In genomic region chr1:14390816-14391215, GRCh38 we compare ENCODE assay signal across 26 cellular contexts.
DNase-seq lines count a peak whose midpoint lies in the region; TF ChIP-seq lines count a peak whose summit lies in the region.
"Had no signal": no experiment of that assay in that cellular context is flagged by ENCODE, and none has a peak within 500 bp of the region (broad histone marks: within the 10 kb centered on the region; RNA-seq: fewer than 3 reads in every experiment).

No MANE protein-coding gene starts in this region.

- DNase-seq in NCI-H1417 (lab: John Stamatoyannopoulos, UW) (peak in 2 of 3 experiments; percentile 8 to 24), NCI-H1417 treated with DMSO at 0.1 percent for 48 hours (lab: John Stamatoyannopoulos, UW) (no peak), LHCN-M2 (ENCODE audit: low read depth) (peak; percentile 55), NCI-H2171 treated with DMSO at 0.1 percent for 48 hours (lab: John Stamatoyannopoulos, UW) (peak; percentile 41), esophagus muscularis mucosa (ENCODE audit: extremely low spot score) (peak; percentile 70), T1000 (lab: John Stamatoyannopoulos, UW) (no peak), SKM-1 (lab: John Stamatoyannopoulos, UW; ENCODE audit: unreplicated experiment) (no peak), uterus (no peak)
- DNase-seq: activated CD8-positive, alpha-beta memory T cell treated with anti-CD3 and anti-CD28 coated beads, Interleukin-2, amount 50 U/mL, for 48 hours; activated CD8-positive, alpha-beta T cell treated with anti-CD3 and anti-CD28 coated beads for 36 hours; activated naive CD4-positive, alpha-beta T cell treated with anti-CD3 and anti-CD28 coated beads for 36 hours; endodermal cell; foreskin melanocyte; GOT3; heart left ventricle; islet precursor cell; Kasumi-1; left ventricle myocardium superior; naive B cell; NCI-H1048; posterior cingulate gyrus; right cardiac atrium; spleen; stimulated activated CD8-positive, alpha-beta memory T cell treated with anti-CD3 and anti-CD28 coated beads, Interleukin-4, amount 100 ng/mL, for 48 hours; testis had no signal

- H3K27ac ChIP-seq in esophagus muscularis mucosa (replicated peaks in 1 of 4) = no peak overlapping the region
- no peak overlapping the region for H3K27ac ChIP-seq in uterus
- H3K27ac ChIP-seq: heart left ventricle, RWPE1, spleen, testis had no signal

- H3K36me3 ChIP-seq in esophagus muscularis mucosa (no peaks in the 10 kb centered on the region), uterus (no peaks in the 10 kb centered on the region)
- H3K36me3 ChIP-seq: heart left ventricle, spleen had no signal

- TF ChIP-seq EP300 in esophagus muscularis mucosa (IDR thresholded peaks at IDR 0.05) = no peak

- intact Hi-C loops in esophagus muscularis mucosa (cut with DNase I) = no loop called here
- intact Hi-C loops in uterus (cut with DNase I; ENCODE audit: low total_unique reads) = no loop called here

- H3K4me3 ChIP-seq in esophagus muscularis mucosa = no peak overlapping the region
- no peak overlapping the region for H3K4me3 ChIP-seq in uterus
- H3K4me3 ChIP-seq: heart left ventricle, spleen, testis had no signal

- H3K4me1 ChIP-seq in esophagus muscularis mucosa (no peaks in the 10 kb centered on the region), uterus (no peaks in the 10 kb centered on the region)
- H3K4me1 ChIP-seq: heart left ventricle, spleen, testis had no signal

- TF ChIP-seq POLR2A in esophagus muscularis mucosa (IDR thresholded peaks at IDR 0.05; ENCODE audit: low read depth) (no peak), uterus (IDR thresholded peaks at IDR 0.05) (no peak)

- 75% methylated on average over 1 of the region's 1 CpG for WGBS in esophagus muscularis mucosa

- H3K27me3 ChIP-seq in esophagus muscularis mucosa (no peaks in the 10 kb centered on the region), uterus (no peaks in the 10 kb centered on the region)
- H3K27me3 ChIP-seq: testis had no signal

- no peak for TF ChIP-seq CTCF in esophagus muscularis mucosa (IDR thresholded peaks at IDR 0.05)
- no peak for TF ChIP-seq CTCF in uterus (IDR thresholded peaks at IDR 0.05)

- H3K9me3 ChIP-seq in esophagus muscularis mucosa (peaks cover 0 to 4% (median 0%) of the 10 kb centered on the region in 4 donors), uterus (no peaks in the 10 kb centered on the region)
- H3K9me3 ChIP-seq: testis had no signal

Comparison
In these comparisons a context has a peak if more than half of its experiments do, and no peak if none do; other contexts are left out.
1. DNase-seq: peak in NCI-H1417 (2 of 3), LHCN-M2 (single experiment), NCI-H2171 treated with DMSO at 0.1 percent for 48 hours (single experiment) and esophagus muscularis mucosa (single experiment); none in NCI-H1417 treated with DMSO at 0.1 percent for 48 hours (single experiment), T1000 (single experiment), SKM-1 (single experiment) and uterus (0 of 2).